ENCODE assay signal across 13 cellular contexts in genomic region chr1:161512636-161513447, GRCh38. TPM values are rescaled to one million over a fixed set of nuclear protein-coding genes. Genes with fewer than 3 reads are reported as not detected.
DNase-seq lines count a peak whose midpoint lies in the region; ATAC-seq, FAIRE-seq and TF ChIP-seq lines count a peak whose summit lies in the region.
"Not testable (repeated sequence)": the region's sequence is repeated elsewhere in the genome, so short reads cannot be mapped to it uniquely, and the experiment has no call there.
"Had no signal": no experiment of that assay in that cellular context is flagged by ENCODE, and none has a peak within 500 bp of the region (broad histone marks: within the 10 kb centered on the region; RNA-seq: fewer than 3 reads in every experiment).

No MANE protein-coding gene starts in this region.

- DNase-seq in H54 (ENCODE audit: insufficient read length, low spot score); WTC11 (ENCODE audit: low spot score); K562 (ENCODE audit: extremely low read depth in 1 of 4, low spot score in 3 of 4); endothelial cell (ENCODE audit: low spot score); left ventricle myocardium superior; mesenchymal stem cell: not testable (repeated sequence)
- peak; percentile 74 for DNase-seq in pons (ENCODE audit: low spot score)

- not testable (repeated sequence) for H3K79me1 ChIP-seq in mesenchymal stem cell (replicated peaks; ENCODE audit: low read length, poor library complexity, severe bottlenecking)

- TF ChIP-seq POLR2A in H54 (IDR thresholded peaks at IDR 0.05; ENCODE audit: low read depth, low read length); K562 (conservative IDR thresholded peaks at IDR 0.05): not testable (repeated sequence)

- H2BK120ac ChIP-seq in mesenchymal stem cell (ENCODE audit: low read depth, low read length) = not testable (repeated sequence)

- peaks cover 14% of the 10 kb centered on the region for H3K79me2 ChIP-seq in K562 (ENCODE audit: control insufficient read depth, insufficient read depth, low read length)

- peak overlapping the region; percentile 40; the same call in 1 of the 3 replicates for H3K27ac ChIP-seq in K562 (ENCODE audit: extremely low read depth, low read depth, low read length)
- not testable (repeated sequence) for H3K27ac ChIP-seq in mesenchymal stem cell (ENCODE audit: low read length, poor library complexity, severe bottlenecking)

- not testable (repeated sequence) for H2AFZ ChIP-seq in K562 (ENCODE audit: low read depth, low read length); mesenchymal stem cell (ENCODE audit: low read depth, low read length)

- H3K23ac ChIP-seq in mesenchymal stem cell (ENCODE audit: low read length in 2 of 2) = not testable (repeated sequence)

- not testable (repeated sequence) for H3K9me1 ChIP-seq in K562 (ENCODE audit: control insufficient read depth, insufficient read depth, low read length)

- not testable (repeated sequence) for H2BK12ac ChIP-seq in mesenchymal stem cell (ENCODE audit: low read length in 2 of 2)

- H3K4me2 ChIP-seq in K562 (ENCODE audit: insufficient read depth, low read length); mesenchymal stem cell (ENCODE audit: low read length, poor library complexity, severe bottlenecking): not testable (repeated sequence)

- peaks cover 18% of the 10 kb centered on the region for H3K4me1 Mint-ChIP-seq in WTC11
- peaks cover 26% of the 10 kb centered on the region for H3K4me1 Mint-ChIP-seq in endothelial cell (ENCODE audit: unreplicated experiment)

- POLR2A ChIA-PET in WTC11 (lab: Charles Lee); K562 (lab: Yijun Ruan, JAX): not testable (repeated sequence)

- H4K20me1 ChIP-seq in K562 (replicated peaks; ENCODE audit: control insufficient read depth, insufficient read depth, low read length) = not testable (repeated sequence)

- H2BK15ac ChIP-seq in mesenchymal stem cell (ENCODE audit: low read depth, poor library complexity, severe bottlenecking) = not testable (repeated sequence)

- not testable (repeated sequence) for H2BK5ac ChIP-seq in mesenchymal stem cell (ENCODE audit: low read depth, low read length, poor library complexity, severe bottlenecking)

- not testable (repeated sequence) for H3K9me3 ChIP-seq in K562 (replicated peaks; ENCODE audit: control insufficient read depth, insufficient read depth, low read depth, low read length); mesenchymal stem cell (ENCODE audit: control insufficient read depth, low read length)

- H3K27me3 ChIP-seq in K562 (ENCODE audit: control insufficient read depth in 2 of 2, insufficient read depth in 2 of 2, low read length in 2 of 2); mesenchymal stem cell (ENCODE audit: control insufficient read depth in 1 of 2, insufficient read depth in 1 of 2, low read length in 2 of 2): not testable (repeated sequence)

- peak overlapping the region; percentile 68 for H4K91ac ChIP-seq in mesenchymal stem cell (ENCODE audit: low read length)

- H3K27me3 Mint-ChIP-seq in WTC11 (ENCODE audit: low read depth); endothelial cell (ENCODE audit: unreplicated experiment): not testable (repeated sequence)

- H4K8ac ChIP-seq in mesenchymal stem cell (ENCODE audit: low read length) = peak overlapping the region; percentile 87

- H3K4me3 Mint-ChIP-seq in WTC11 = not testable (repeated sequence)
- peak overlapping the region; percentile 47 for H3K4me3 Mint-ChIP-seq in endothelial cell (ENCODE audit: unreplicated experiment)

- H3K18ac ChIP-seq in mesenchymal stem cell (ENCODE audit: low read depth in 1 of 2, low read length in 2 of 2) = peak overlapping the region in 1 of 2 experiments; percentile 54

- H3K27ac Mint-ChIP-seq in WTC11; endothelial cell (ENCODE audit: unreplicated experiment): not testable (repeated sequence)

- 75% methylated on average over 6 of the region's 6 CpGs for WGBS in K562 (ENCODE audit: insufficient coverage, low coverage, missing lambda C conversion rate)
- WGBS in mesenchymal stem cell = 56% methylated on average over 5 of the region's 6 CpGs

- H3K9ac ChIP-seq in K562 (ENCODE audit: insufficient read depth in 1 of 2, low read depth in 2 of 2, low read length in 2 of 2); mesenchymal stem cell (ENCODE audit: low read length): not testable (repeated sequence)

- peaks cover 14 to 34% of the 10 kb centered on the region in 2 experiments for H3K4me1 ChIP-seq in K562 (replicated peaks in 1 of 2; ENCODE audit: control insufficient read depth in 2 of 2, insufficient read depth in 2 of 2, low read length in 2 of 2)
- H3K4me1 ChIP-seq in mesenchymal stem cell (ENCODE audit: control insufficient read depth, insufficient read depth, low read depth, low read length) = not testable (repeated sequence)

- FAIRE-seq in H54 (lab: Jason Lieb, UNC) = peak; percentile 71
- FAIRE-seq in K562 (lab: Jason Lieb, UNC) = not testable (repeated sequence)

- TF ChIP-seq EP300 in K562 (IDR thresholded peaks at IDR 0.05; ENCODE audit: low read length) = not testable (repeated sequence)

- not testable (repeated sequence) for H3K36me3 Mint-ChIP-seq in WTC11; endothelial cell (ENCODE audit: low read depth, unreplicated experiment)

- H3K4me3 ChIP-seq in K562; mesenchymal stem cell (ENCODE audit: insufficient read depth in 1 of 2, low read depth in 1 of 2, low read length in 2 of 2): not testable (repeated sequence)

- peak overlapping the region in 1 of 2 experiments; percentile 51 for H3K4ac ChIP-seq in mesenchymal stem cell (ENCODE audit: low read depth in 1 of 2, low read length in 2 of 2)

- not testable (repeated sequence) for BruUV-seq in K562 (replicated peaks; lab: Mats Ljungman, UMichigan)

- not testable (repeated sequence) for H2AK5ac ChIP-seq in mesenchymal stem cell (ENCODE audit: low read length, severe bottlenecking)

- intact Hi-C loops in K562 (cut with micrococcal nuclease); left ventricle myocardium superior (cut with micrococcal nuclease): not testable (repeated sequence)

- not testable (repeated sequence) for TF ChIP-seq CTCF in WTC11 (IDR thresholded peaks at IDR 0.05); K562 (IDR thresholded peaks at IDR 0.05 in 2 of 3, conservative IDR thresholded peaks at IDR 0.05 in 1 of 3; ENCODE audit: insufficient read depth in 2 of 3, low read depth in 1 of 3, low read length in 3 of 3); endothelial cell (IDR thresholded peaks at IDR 0.05; ENCODE audit: unreplicated experiment)

- TF ChIP-seq RAD21 in K562 (CRISPR knock-in tag; conservative IDR thresholded peaks at IDR 0.05 in 1 of 2, IDR thresholded peaks at IDR 0.05 in 1 of 2) = not testable (repeated sequence)

- in situ Hi-C loops in K562 (cut with MboI) = not testable (repeated sequence)

- H3K36me3 ChIP-seq in K562 (ENCODE audit: control insufficient read depth, insufficient read depth, low read length) = peaks cover 43% of the 10 kb centered on the region; the same call in 2 of the 3 replicates
- H3K36me3 ChIP-seq in mesenchymal stem cell (ENCODE audit: control insufficient read depth in 1 of 2, insufficient read depth in 2 of 2, low read depth in 1 of 2, low read length in 2 of 2) = not testable (repeated sequence)

- ATAC-seq in WTC11 (0 out of 2 replicates have a peak, but pooled peaks have one; percentile 18), left ventricle myocardium superior (peak; percentile 38)
- ATAC-seq in K562 = not testable (repeated sequence)

- CTCF ChIA-PET in WTC11 (lab: Charles Lee); K562 (lab: Yijun Ruan, JAX; ENCODE audit: low intra/inter-chr PET ratio): not testable (repeated sequence)

- H3K9me3 Mint-ChIP-seq in WTC11; endothelial cell (ENCODE audit: unreplicated experiment): not testable (repeated sequence)

- H3K14ac ChIP-seq in mesenchymal stem cell (ENCODE audit: low read length in 2 of 2) = not testable (repeated sequence)

RNA-seq across cellular contexts. Expression of gene FCGR2A, which starts 7.6 kb away (rescaled TPM):
- total RNA-seq in WTC11 (2021) = 0.74 to 1.1 TPM (median 0.80 TPM) in 3 replicates
- total RNA-seq in K562 (2011; cell fraction: chromatin; rRNA removed; ENCODE audit: low replicate concordance) = 389 and 599 TPM in 2 replicates
- total RNA-seq in K562 (2011; cell fraction: nucleolus; rRNA removed) = 541 and 613 TPM in 2 replicates
- total RNA-seq in K562 (2011; cell fraction: nucleoplasm; rRNA removed) = 545 and 616 TPM in 2 replicates
- total RNA-seq in K562 (2014; rRNA removed) = 101 and 112 TPM in 2 replicates
- total RNA-seq in K562 (2014; rRNA removed; fragmentation: Illumina TruSeq; extraction: Trizol) = 113 and 127 TPM in 2 replicates
- 117 and 130 TPM in 2 replicates for total RNA-seq in K562 (2015; rRNA removed; fragmentation: Illumina TruSeq; extraction: Trizol)
- 84.4 and 97.8 TPM in 2 replicates for total RNA-seq in K562 (2021)
- polyA plus RNA-seq in K562 (2011; rRNA removed) = 373 and 504 TPM in 2 replicates
- 431 and 516 TPM in 2 replicates for polyA plus RNA-seq in K562 (2011; cell fraction: cytosol; rRNA removed)
- polyA plus RNA-seq in K562 (2011; cell fraction: nucleus; rRNA removed) = 298 and 350 TPM in 2 replicates
- polyA plus RNA-seq in K562 (2012) = 85.7 and 203 TPM in 2 replicates
- 147 and 151 TPM in 2 replicates for polyA plus RNA-seq in K562 (2014; fragmentation: Illumina TruSeq; extraction: Trizol)
- 100 to 1,000 TPM in 1 of 2 experiments, 10 to 100 TPM in 1; 80.0 to 112 TPM for polyA plus RNA-seq in K562 (2014; fragmentation: Nextera tagmentation; extraction: Ambion mirVana)
- 124 and 132 TPM in 2 replicates for polyA plus RNA-seq in K562 (2014; rRNA removed)
- 536 and 660 TPM in 2 replicates for polyA minus RNA-seq in K562 (2011; rRNA and poly(A)+ RNA removed)
- polyA minus RNA-seq in K562 (2011; cell fraction: cytosol; rRNA and poly(A)+ RNA removed) = 195 and 278 TPM in 2 replicates
- polyA minus RNA-seq in K562 (2011; cell fraction: nucleus; rRNA and poly(A)+ RNA removed) = 253 and 509 TPM in 2 replicates
- total RNA-seq in endothelial cell (ENCODE audit: unreplicated experiment) = 0.41 TPM
- total RNA-seq in left ventricle myocardium superior = 19.9 TPM
- polyA plus RNA-seq in mesenchymal stem cell (2013, experiment 1 of 2) = 5.1 TPM
- polyA plus RNA-seq in mesenchymal stem cell (2013, experiment 2 of 2) = 4.4 TPM
- total RNA-seq: A673, LHCN-M2 had no signal

RNA-seq across cellular contexts. Expression of gene HSPA6, which starts 11.5 kb away (rescaled TPM):
- total RNA-seq in WTC11 (2021) (0.16 to 0.22 TPM in 2 of 3 replicates, not detected in the other), K562 (2014; rRNA removed) (3.0 and 3.3 TPM in 2 replicates), K562 (2014; rRNA removed; fragmentation: Illumina TruSeq; extraction: Trizol) (1.1 and 1.6 TPM in 2 replicates), K562 (2015; rRNA removed; fragmentation: Illumina TruSeq; extraction: Trizol) (2.3 and 2.4 TPM in 2 replicates), K562 (2021) (3.0 and 3.9 TPM in 2 replicates), endothelial cell (ENCODE audit: unreplicated experiment) (not detected), left ventricle myocardium superior (1.1 TPM)
- total RNA-seq in K562 (2011; cell fraction: chromatin; rRNA removed; ENCODE audit: low replicate concordance) = 16.7 and 32.8 TPM in 2 replicates
- 22.5 and 30.7 TPM in 2 replicates for total RNA-seq in K562 (2011; cell fraction: nucleolus; rRNA removed)
- 11.7 and 19.8 TPM in 2 replicates for total RNA-seq in K562 (2011; cell fraction: nucleoplasm; rRNA removed)
- polyA plus RNA-seq in K562 (2011; rRNA removed) (10.0 and 14.3 TPM in 2 replicates), K562 (2014; fragmentation: Illumina TruSeq; extraction: Trizol) (2.3 and 2.7 TPM in 2 replicates), K562 (2014; fragmentation: Nextera tagmentation; extraction: Ambion mirVana) (under 1 TPM; 0.15 to 0.21 TPM), K562 (2014; rRNA removed) (4.6 and 4.7 TPM in 2 replicates)
- 14.1 and 14.5 TPM in 2 replicates for polyA plus RNA-seq in K562 (2011; cell fraction: cytosol; rRNA removed)
- polyA plus RNA-seq in K562 (2011; cell fraction: nucleus; rRNA removed) = 74.9 and 104 TPM in 2 replicates
- polyA plus RNA-seq in K562 (2012) = 5.0 and 15.7 TPM in 2 replicates
- 5.8 and 5.9 TPM in 2 replicates for polyA minus RNA-seq in K562 (2011; rRNA and poly(A)+ RNA removed)
- 2.6 and 3.2 TPM in 2 replicates for polyA minus RNA-seq in K562 (2011; cell fraction: cytosol; rRNA and poly(A)+ RNA removed)
- polyA minus RNA-seq in K562 (2011; cell fraction: nucleus; rRNA and poly(A)+ RNA removed) = 10.4 and 13.9 TPM in 2 replicates
- polyA plus RNA-seq in mesenchymal stem cell (2013, experiment 1 of 2) = 0.14 TPM
- 0.18 TPM for polyA plus RNA-seq in mesenchymal stem cell (2013, experiment 2 of 2)
- total RNA-seq: H9 had no signal

RNA-seq across cellular contexts. Expression of gene FCGR3A, which starts 36.8 kb away (rescaled TPM):
- total RNA-seq in WTC11 (2021) (0.11 to 0.32 TPM (median 0.11 TPM) in 3 replicates), K562 (2014; rRNA removed) (0.12 TPM in 1 of 2 replicates, not detected in the other), K562 (2014; rRNA removed; fragmentation: Illumina TruSeq; extraction: Trizol) (not detected in 2 replicates), K562 (2015; rRNA removed; fragmentation: Illumina TruSeq; extraction: Trizol) (0.11 TPM in 2 replicates), K562 (2021) (0.29 and 0.56 TPM in 2 replicates), endothelial cell (ENCODE audit: unreplicated experiment) (4.0 TPM), left ventricle myocardium superior (19.9 TPM)
- 0.81 and 1.4 TPM in 2 replicates for total RNA-seq in K562 (2011; cell fraction: chromatin; rRNA removed; ENCODE audit: low replicate concordance)
- total RNA-seq in K562 (2011; cell fraction: nucleolus; rRNA removed) = 0.39 and 0.67 TPM in 2 replicates
- 1.2 and 1.7 TPM in 2 replicates for total RNA-seq in K562 (2011; cell fraction: nucleoplasm; rRNA removed)
- polyA plus RNA-seq in K562 (2011; rRNA removed) (0.24 and 0.32 TPM in 2 replicates), K562 (2014; fragmentation: Illumina TruSeq; extraction: Trizol) (0.11 TPM in 1 of 2 replicates, not detected in the other), K562 (2014; fragmentation: Nextera tagmentation; extraction: Ambion mirVana) (under 1 TPM; 0.04 to 0.15 TPM), K562 (2014; rRNA removed) (0.04 and 0.13 TPM in 2 replicates)
- 0.04 and 0.18 TPM in 2 replicates for polyA plus RNA-seq in K562 (2011; cell fraction: cytosol; rRNA removed)
- polyA plus RNA-seq in K562 (2011; cell fraction: nucleus; rRNA removed) = 0.37 and 0.51 TPM in 2 replicates
- polyA plus RNA-seq in K562 (2012) = 0.21 TPM in 2 replicates
- 0.45 and 0.49 TPM in 2 replicates for polyA minus RNA-seq in K562 (2011; rRNA and poly(A)+ RNA removed)
- polyA minus RNA-seq in K562 (2011; cell fraction: cytosol; rRNA and poly(A)+ RNA removed) = not detected in 2 replicates
- 0.54 and 1.1 TPM in 2 replicates for polyA minus RNA-seq in K562 (2011; cell fraction: nucleus; rRNA and poly(A)+ RNA removed)
- not detected for polyA plus RNA-seq in mesenchymal stem cell (2013, experiment 1 of 2)
- not detected for polyA plus RNA-seq in mesenchymal stem cell (2013, experiment 2 of 2)
- total RNA-seq: A673, H9, HFFc6, LHCN-M2, OCI-LY7 had no signal
- polyA plus RNA-seq: BJ had no signal
